Comparison of ENCODE assay signal across 25 cellular contexts in the genomic region with DNA sequence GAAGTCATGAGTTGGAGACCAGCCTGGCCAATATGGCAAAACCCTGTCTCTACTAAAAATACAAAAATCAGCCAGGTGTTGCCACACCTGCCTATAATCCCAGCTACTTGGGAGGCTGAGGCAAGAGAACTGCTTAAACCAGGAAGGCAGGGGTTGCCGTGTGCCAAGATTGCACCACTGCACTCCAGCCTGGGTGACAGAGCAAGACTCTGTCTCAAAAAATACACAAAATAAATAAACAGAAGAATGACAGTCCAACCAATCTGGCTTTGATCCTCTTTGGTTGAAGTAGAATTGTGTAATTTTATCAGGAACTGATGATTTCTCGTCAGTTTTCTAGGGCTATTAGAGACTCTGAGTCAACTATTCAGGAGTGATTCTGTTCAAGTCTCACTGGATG.
"Had no signal": no experiment of that assay in that cellular context is flagged by ENCODE, and none has a peak within 500 bp of the region (broad histone marks: within the 10 kb centered on the region; RNA-seq: fewer than 3 reads in every experiment).

No MANE protein-coding gene starts in this region.

- H3K9me3 ChIP-seq: heart right ventricle, lower lobe of right lung, ovary, prostate gland, sigmoid colon, spleen, suprapubic skin, thoracic aorta, tibial artery, upper lobe of right lung had no signal

- DNase-seq: heart right ventricle; islet precursor cell; left ventricle myocardium superior; lower lobe of right lung; mesendoderm; naive thymus-derived CD4-positive, alpha-beta T cell; ovary; retina; right cardiac atrium; sigmoid colon; small intestine; spleen; stimulated activated CD4-positive, alpha-beta T cell treated with anti-CD3 and anti-CD28 coated beads, Interleukin-4, amount 100 ng/mL, for 24 hours; stimulated activated naive CD4-positive, alpha-beta T cell; tibial artery; trophoblast cell; upper lobe of right lung had no signal

- H3K27ac Mint-ChIP-seq: mesothelial cell of epicardium; naive thymus-derived CD4-positive, alpha-beta T cell; natural killer cell treated with Interleukin-12 subunit alpha and Interleukin-12 subunit beta and Interleukin-15 and Interleukin-18, amount 100 ng/mL, for 72 hours; stimulated activated effector memory CD8-positive, alpha-beta T cell treated with anti-CD3 and anti-CD28 coated beads, Interleukin-12 subunit alpha, Interleukin-12 subunit beta, amount 100 ng/mL, for 72 hours; stimulated activated naive CD8-positive, alpha-beta T cell treated with anti-CD3 and anti-CD28 coated beads, Interleukin-15, Interleukin-2, amounts not matched to agents 100 ng/mL and 50 ng/mL, for 24 hours had no signal

- H3K4me1 ChIP-seq: heart right ventricle, lower lobe of right lung, prostate gland, sigmoid colon, suprapubic skin, tibial artery, upper lobe of right lung had no signal

- H3K4me3 Mint-ChIP-seq: mesothelial cell of epicardium; naive thymus-derived CD4-positive, alpha-beta T cell; natural killer cell treated with Interleukin-12 subunit alpha and Interleukin-12 subunit beta and Interleukin-15 and Interleukin-18, amount 100 ng/mL, for 72 hours; stimulated activated effector memory CD8-positive, alpha-beta T cell treated with anti-CD3 and anti-CD28 coated beads, Interleukin-12 subunit alpha, Interleukin-12 subunit beta, amount 100 ng/mL, for 72 hours; stimulated activated naive CD8-positive, alpha-beta T cell treated with anti-CD3 and anti-CD28 coated beads, Interleukin-15, Interleukin-2, amounts not matched to agents 100 ng/mL and 50 ng/mL, for 24 hours had no signal

- H3K27me3 Mint-ChIP-seq: naive thymus-derived CD4-positive, alpha-beta T cell; natural killer cell treated with Interleukin-12 subunit alpha and Interleukin-12 subunit beta and Interleukin-15 and Interleukin-18, amount 100 ng/mL, for 72 hours; stimulated activated naive CD8-positive, alpha-beta T cell treated with anti-CD3 and anti-CD28 coated beads, Interleukin-15, Interleukin-2, amounts not matched to agents 100 ng/mL and 50 ng/mL, for 24 hours had no signal

- H3K4me1 Mint-ChIP-seq: mesothelial cell of epicardium had no signal

- H3K27ac ChIP-seq: heart right ventricle, hepatocyte, lower lobe of right lung, ovary, prostate gland, sigmoid colon, suprapubic skin, thoracic aorta, tibial artery, upper lobe of right lung had no signal

- ATAC-seq: heart right ventricle; left ventricle myocardium superior; lower lobe of right lung; naive thymus-derived CD4-positive, alpha-beta T cell; natural killer cell treated with Interleukin-12 subunit alpha and Interleukin-12 subunit beta and Interleukin-15 and Interleukin-18, amount 100 ng/mL, for 72 hours; right cardiac atrium; stimulated activated effector memory CD8-positive, alpha-beta T cell treated with anti-CD3 and anti-CD28 coated beads, Interleukin-12 subunit alpha, Interleukin-12 subunit beta, amount 100 ng/mL, for 72 hours; upper lobe of right lung had no signal

- H3K36me3 ChIP-seq: ovary had no signal

- H3K4me3 ChIP-seq: heart right ventricle, hepatocyte, lower lobe of right lung, ovary, prostate gland, sigmoid colon, spleen, suprapubic skin, thoracic aorta, tibial artery, upper lobe of right lung had no signal

- H3K27me3 ChIP-seq: heart right ventricle, hepatocyte, ovary, sigmoid colon, spleen, suprapubic skin, tibial artery, upper lobe of right lung had no signal
